25 cellular contexts compared by ENCODE assay signal in genomic region chr11:107224836-107225235, GRCh38.
"Had no signal": no experiment of that assay in that cellular context is flagged by ENCODE, and none has a peak within 500 bp of the region (broad histone marks: within the 10 kb centered on the region; RNA-seq: fewer than 3 reads in every experiment).

No MANE protein-coding gene starts in this region.

- H3K4me3 ChIP-seq: colonic mucosa, esophagus squamous epithelium, gastrocnemius medialis, heart right ventricle, left lung, lung had no signal

- H3K9me3 Mint-ChIP-seq: endodermal cell had no signal

- H3K27ac Mint-ChIP-seq: dendritic cell treated with granulocyte-macrophage colony-stimulating factor and Interleukin-4, amounts not matched to agents 40 ng/mL and 50 ng/mL, for 4 days; effector memory CD8-positive, alpha-beta T cell; endodermal cell; memory B cell had no signal

- H3K27me3 ChIP-seq: colonic mucosa, esophagus squamous epithelium, gastrocnemius medialis, heart right ventricle, left lung had no signal

- H3K27me3 Mint-ChIP-seq: dendritic cell treated with granulocyte-macrophage colony-stimulating factor and Interleukin-4, amounts not matched to agents 40 ng/mL and 50 ng/mL, for 4 days; effector memory CD8-positive, alpha-beta T cell; memory B cell had no signal

- H3K9me3 ChIP-seq: colonic mucosa, esophagus squamous epithelium, gastrocnemius medialis, left lung had no signal

- H3K4me1 ChIP-seq: colonic mucosa, esophagus squamous epithelium, gastrocnemius medialis, heart right ventricle, left lung had no signal

- H3K4me3 Mint-ChIP-seq: dendritic cell treated with granulocyte-macrophage colony-stimulating factor and Interleukin-4, amounts not matched to agents 40 ng/mL and 50 ng/mL, for 4 days; effector memory CD8-positive, alpha-beta T cell; endodermal cell; memory B cell had no signal

- H3K36me3 ChIP-seq: colonic mucosa, esophagus squamous epithelium, gastrocnemius medialis, heart right ventricle, left lung had no signal

- H3K27ac ChIP-seq: colonic mucosa, epithelial cell of prostate, esophagus squamous epithelium, gastrocnemius medialis, heart right ventricle, left lung had no signal

- ATAC-seq: effector memory CD8-positive, alpha-beta T cell; esophagus mucosa; gastrocnemius medialis; heart right ventricle; left cardiac atrium; left lung; left ventricle myocardium superior had no signal

- H3K4me1 Mint-ChIP-seq: memory B cell had no signal

- DNase-seq: colonic mucosa; cortex of kidney; effector CD8-positive, alpha-beta T cell; effector memory CD8-positive, alpha-beta T cell; endodermal cell; erythroblast; esophagus squamous epithelium; foreskin fibroblast; foreskin melanocyte; gastrocnemius medialis; glutamatergic neuron; head of caudate nucleus; heart right ventricle; hippocampal formation; left cardiac atrium; left lung; left ventricle myocardium superior; mammary epithelial cell; mesendoderm; midbrain had no signal

- H3K36me3 Mint-ChIP-seq: memory B cell had no signal
